Comparison of ENCODE assay signal across 17 cellular contexts in genomic region chr11:105022998-105023397, GRCh38. TPM values are rescaled to one million over a fixed set of nuclear protein-coding genes. Genes with fewer than 3 reads are reported as not detected.
DNase-seq lines count a peak whose midpoint lies in the region; ATAC-seq and TF ChIP-seq lines count a peak whose summit lies in the region.
"Had no signal": no experiment of that assay in that cellular context is flagged by ENCODE, and none has a peak within 500 bp of the region (broad histone marks: within the 10 kb centered on the region; RNA-seq: fewer than 3 reads in every experiment).

Gene CASP5, minus strand, starts transcription at chr11:105023168. Its CDS starts 32 bp downstream, at chr11:105023136.

- H3K36me3 Mint-ChIP-seq in stimulated activated naive B cell treated with anti-CD40 and anti-IgM and Interleukin-4, amounts not matched to agents 10 μg/mL and 1 μg/mL and 100 μg/mL, for 72 hours: peaks cover 12 to 13% of the 10 kb centered on the region in 2 donors

- DNase-seq in SIG-M5 treated with dmso at 0.1 percent for 504 hours (lab: John Stamatoyannopoulos, UW; ENCODE audit: unreplicated experiment): peak; percentile 24
- DNase-seq in SIG-M5 (lab: John Stamatoyannopoulos, UW): no peak
- DNase-seq in NCI-H526 treated with DMSO at 0.1 percent for 48 hours (lab: John Stamatoyannopoulos, UW): peak; percentile 16
- DNase-seq in stimulated activated naive B cell treated with anti-CD40 and anti-IgM and Interleukin-4, amounts not matched to agents 10 μg/mL and 1 μg/mL and 100 μg/mL, for 72 hours: no peak
- no peak for DNase-seq in GM13977 (ENCODE audit: low spot score)
- DNase-seq in NCI-H1436 (lab: John Stamatoyannopoulos, UW): no peak
- DNase-seq: activated CD8-positive, alpha-beta memory T cell treated with anti-CD3 and anti-CD28 coated beads for 24 hours; activated naive CD4-positive, alpha-beta T cell treated with anti-CD3 and anti-CD28 coated beads for 36 hours; heart right ventricle; NCI-H1048; nucleus accumbens; thyroid gland had no signal

- peaks cover 20 to 33% of the 10 kb centered on the region in 2 donors for H3K4me1 Mint-ChIP-seq in stimulated activated naive B cell treated with anti-CD40 and anti-IgM and Interleukin-4, amounts not matched to agents 10 μg/mL and 1 μg/mL and 100 μg/mL, for 72 hours

- no peaks in the 10 kb centered on the region for H3K27me3 Mint-ChIP-seq in stimulated activated naive B cell treated with anti-CD40 and anti-IgM and Interleukin-4, amounts not matched to agents 10 μg/mL and 1 μg/mL and 100 μg/mL, for 72 hours

- peaks cover 0 to 2% of the 10 kb centered on the region in 2 donors for H3K9me3 Mint-ChIP-seq in stimulated activated naive B cell treated with anti-CD40 and anti-IgM and Interleukin-4, amounts not matched to agents 10 μg/mL and 1 μg/mL and 100 μg/mL, for 72 hours
- H3K9me3 Mint-ChIP-seq: activated naive CD4-positive, alpha-beta T cell treated with anti-CD3 and anti-CD28 coated beads for 36 hours had no signal

- peak within 1 kb of the TSS; percentile 15 for H3K27ac Mint-ChIP-seq in stimulated activated naive B cell treated with anti-CD40 and anti-IgM and Interleukin-4, amounts not matched to agents 10 μg/mL and 1 μg/mL and 100 μg/mL, for 72 hours
- H3K27ac Mint-ChIP-seq: activated naive CD4-positive, alpha-beta T cell treated with anti-CD3 and anti-CD28 coated beads for 36 hours had no signal

- in situ Hi-C loops in GM13977 (cut with MboI; ENCODE audit: low pct_unique_long_range_greater_than_20kb, low sequenced_read_pairs, unreplicated experiment): no loop called here

- peak; percentile 11 for ATAC-seq in esophagus mucosa
- peak; percentile 25 to 33 for ATAC-seq in stimulated activated naive B cell treated with anti-CD40 and anti-IgM and Interleukin-4, amounts not matched to agents 10 μg/mL and 1 μg/mL and 100 μg/mL, for 72 hours (replicated peaks)
- ATAC-seq in GM21515 (IDR thresholded peaks at IDR 0.05; ENCODE audit: unreplicated experiment): no peak
- ATAC-seq: Panc1 had no signal

- H3K4me3 Mint-ChIP-seq in stimulated activated naive B cell treated with anti-CD40 and anti-IgM and Interleukin-4, amounts not matched to agents 10 μg/mL and 1 μg/mL and 100 μg/mL, for 72 hours: no peak within 1 kb of the TSS
- H3K4me3 Mint-ChIP-seq: activated naive CD4-positive, alpha-beta T cell treated with anti-CD3 and anti-CD28 coated beads for 36 hours had no signal

- TF ChIP-seq CTCF in GM13977 (IDR thresholded peaks at IDR 0.05; ENCODE audit: extremely low read depth, insufficient read depth, missing control alignments): no peak

RNA-seq across cellular contexts. Expression of gene CASP5, which starts in this region (rescaled TPM):
- total RNA-seq in esophagus mucosa: not detected
- total RNA-seq: activated naive CD4-positive, alpha-beta T cell treated with anti-CD3 and anti-CD28 coated beads for 36 hours; H4; T-helper 2 cell treated with Interferon-gamma antibody and Interleukin-4, amounts not matched to agents 100 ng/mL and 5 ng/mL, for 36 hours; thyroid gland had no signal

Comparison
In these comparisons a context has a peak if more than half of its experiments do, and no peak if none do; other contexts are left out.
1. DNase-seq: peak in SIG-M5 treated with dmso at 0.1 percent for 504 hours (single experiment) and NCI-H526 treated with DMSO at 0.1 percent for 48 hours (single experiment); none in SIG-M5 (single experiment), stimulated activated naive B cell treated with anti-CD40 and anti-IgM and Interleukin-4, amounts not matched to agents 10 μg/mL and 1 μg/mL and 100 μg/mL, for 72 hours (single experiment), GM13977 (single experiment) and NCI-H1436 (single experiment).
2. Peak in ATAC-seq in esophagus mucosa; RNA of the gene not detected or under 1 TPM.